Comparison of ENCODE assay signal across 1 cellular context in genomic region chr1:53069663-53070327, GRCh38.
TF ChIP-seq lines count a peak whose summit lies in the region.

No MANE protein-coding gene starts in this region.

TF ChIP-seq in GM23338, 12 proteins besides CTCF, POLR2A, EP300 and RAD21:
- TF ChIP-seq ZNF462 (CRISPR knock-in tag; IDR thresholded peaks at IDR 0.05) (no peak), JUNB (IDR thresholded peaks at IDR 0.05; ENCODE audit: unreplicated experiment) (no peak), NANOG (IDR thresholded peaks at IDR 0.05; ENCODE audit: borderline replicate concordance) (no peak), STAT1 (IDR thresholded peaks at IDR 0.05; ENCODE audit: unreplicated experiment) (no peak), ZNF331 (CRISPR knock-in tag; IDR thresholded peaks at IDR 0.05; ENCODE audit: low read depth) (no peak), POLR2AphosphoS5 (IDR thresholded peaks at IDR 0.05; ENCODE audit: low read depth) (no peak), ZNF114 (CRISPR knock-in tag; IDR thresholded peaks at IDR 0.05) (no peak), EZH2 (IDR thresholded peaks at IDR 0.05; ENCODE audit: low read depth, unreplicated experiment) (no peak), REST (IDR thresholded peaks at IDR 0.05; ENCODE audit: unreplicated experiment) (no peak), ETS1 (IDR thresholded peaks at IDR 0.05) (no peak), EZH2phosphoT487 (IDR thresholded peaks at IDR 0.05; ENCODE audit: unreplicated experiment) (no peak), CREB1 (CRISPR knock-in tag; IDR thresholded peaks at IDR 0.05; ENCODE audit: low read depth) (no peak)
